Comparison of ENCODE assay signal across 17 cellular contexts in genomic region chr11:12026331-12027211, GRCh38.
"Had no signal": no experiment of that assay in that cellular context is flagged by ENCODE, and none has a peak within 500 bp of the region (broad histone marks: within the 10 kb centered on the region; RNA-seq: fewer than 3 reads in every experiment).

No MANE protein-coding gene starts in this region.

- H3K36me3 Mint-ChIP-seq: immature natural killer cell had no signal

- H3K4me3 Mint-ChIP-seq: activated naive CD4-positive, alpha-beta T cell treated with anti-CD3 and anti-CD28 coated beads for 36 hours; activated naive CD8-positive, alpha-beta T cell treated with anti-CD3 and anti-CD28 coated beads, Interleukin-2, amount 50 U/mL, for 24 hours; immature natural killer cell; natural killer cell treated with Interleukin-12 subunit alpha and Interleukin-12 subunit beta and Interleukin-15 and Interleukin-18, amount 100 ng/mL, for 72 hours had no signal

- H3K4me1 Mint-ChIP-seq: activated naive CD8-positive, alpha-beta T cell treated with anti-CD3 and anti-CD28 coated beads, Interleukin-2, amount 50 U/mL, for 24 hours; immature natural killer cell had no signal

- ATAC-seq: activated naive CD8-positive, alpha-beta T cell treated with anti-CD3 and anti-CD28 coated beads, Interleukin-2, amount 50 U/mL, for 24 hours; natural killer cell treated with Interleukin-12 subunit alpha and Interleukin-12 subunit beta and Interleukin-15 and Interleukin-18, amount 100 ng/mL, for 72 hours had no signal

- H3K27ac Mint-ChIP-seq: activated naive CD4-positive, alpha-beta T cell treated with anti-CD3 and anti-CD28 coated beads for 36 hours; activated naive CD8-positive, alpha-beta T cell treated with anti-CD3 and anti-CD28 coated beads, Interleukin-2, amount 50 U/mL, for 24 hours; activated T-helper 2 cell treated with anti-CD3 and anti-CD28 coated beads, Interferon-gamma antibody, Interleukin-2, Interleukin-4, amounts not matched to agents 10 μg/mL and 5 μg/mL and 100 μg/mL, durations not matched to agents 14 hours and 24 hours and 36 hours; immature natural killer cell; natural killer cell treated with Interleukin-12 subunit alpha and Interleukin-12 subunit beta and Interleukin-15 and Interleukin-18, amount 100 ng/mL, for 72 hours had no signal

- H3K9me3 Mint-ChIP-seq: natural killer cell treated with Interleukin-12 subunit alpha and Interleukin-12 subunit beta and Interleukin-15 and Interleukin-18, amount 100 ng/mL, for 72 hours had no signal

- DNase-seq: activated CD4-positive, alpha-beta T cell treated with anti-CD3 and anti-CD28 coated beads, Interleukin-2, amount 50 U/mL, for 4 hours; activated CD4-positive, CD25-positive, alpha-beta regulatory T cell treated with anti-CD3 and anti-CD28 coated beads, Interleukin-2, amount 50 U/mL, for 72 hours; activated naive CD4-positive, alpha-beta T cell treated with anti-CD3 and anti-CD28 coated beads for 36 hours; activated naive CD8-positive, alpha-beta T cell treated with anti-CD3 and anti-CD28 coated beads, Interleukin-2, amount 50 U/mL, for 24 hours; activated T-cell treated with anti-CD3 and anti-CD28 coated beads for 4 hours; aorta; cerebellar nuclear complex; effector CD8-positive, alpha-beta T cell; foreskin fibroblast; immature natural killer cell; mesendoderm; posterior cingulate gyrus; retina; stimulated activated CD4-positive, alpha-beta T cell treated with anti-CD3 and anti-CD28 coated beads, Interleukin-12 subunit alpha, Interleukin-12 subunit beta, amount 100 ng/mL, for 4 hours; stimulated activated CD4-positive, alpha-beta T cell treated with anti-CD3 and anti-CD28 coated beads, Interleukin-2, amount 100 ng/mL, for 24 hours had no signal
